38 cellular contexts compared by ENCODE assay signal in genomic region chr7:117824605-117825004, GRCh38. TPM values are rescaled to one million over a fixed set of nuclear protein-coding genes. Genes with fewer than 3 reads are reported as not detected.
"Had no signal": no experiment of that assay in that cellular context is flagged by ENCODE, and none has a peak within 500 bp of the region (broad histone marks: within the 10 kb centered on the region; RNA-seq: fewer than 3 reads in every experiment).

No MANE protein-coding gene starts in this region.

- H3K27me3 Mint-ChIP-seq: activated B cell treated with CpG ODN at 0.5 μM for 24 hours; activated CD8-positive, alpha-beta memory T cell treated with anti-CD3 and anti-CD28 coated beads, Interleukin-2, amount 10 ng/mL, durations not matched to agents 7 days and 5 days; activated naive CD4-positive, alpha-beta T cell treated with anti-CD3 and anti-CD28 coated beads, Interleukin-2, amount 50 U/mL, for 24 hours; activated naive CD8-positive, alpha-beta T cell treated with anti-CD3 and anti-CD28 coated beads for 36 hours; activated naive CD8-positive, alpha-beta T cell treated with anti-CD3 and anti-CD28 coated beads, Interleukin-2, amount 50 U/mL, for 24 hours; brain had no signal

- H3K27me3 ChIP-seq: adrenal gland, ascending aorta, breast epithelium, cardiac muscle cell, colonic mucosa, esophagus muscularis mucosa, gastrocnemius medialis had no signal

- H3K9me3 Mint-ChIP-seq: activated B cell treated with CpG ODN at 0.5 μM for 24 hours; activated naive CD4-positive, alpha-beta T cell treated with anti-CD3 and anti-CD28 coated beads for 36 hours; activated naive CD4-positive, alpha-beta T cell treated with anti-CD3 and anti-CD28 coated beads, Interleukin-2, amount 50 U/mL, for 24 hours; activated naive CD8-positive, alpha-beta T cell treated with anti-CD3 and anti-CD28 coated beads for 36 hours; activated naive CD8-positive, alpha-beta T cell treated with anti-CD3 and anti-CD28 coated beads, Interleukin-2, amount 50 U/mL, for 24 hours; activated T-helper 1 cell treated with anti-CD3 and anti-CD28 coated beads, Interleukin-12 subunit alpha, Interleukin-12 subunit beta, Interleukin-2, Interleukin-4 antibody, amounts not matched to agents 30 ng/mL and 10 ng/mL and 1 ng/mL, durations not matched to agents 14 hours and 24 hours and 36 hours; activated T-helper 2 cell treated with anti-CD3 and anti-CD28 coated beads, Interferon-gamma antibody, Interleukin-2, Interleukin-4, amounts not matched to agents 10 μg/mL and 5 μg/mL and 100 μg/mL, durations not matched to agents 14 hours and 24 hours and 36 hours; brain; endodermal cell; T-helper 2 cell treated with Interferon-gamma antibody and Interleukin-4, amounts not matched to agents 5 μg/mL and 100 μg/mL, for 36 hours had no signal

- H3K4me1 ChIP-seq: adrenal gland, breast epithelium, colonic mucosa, gastrocnemius medialis had no signal

- H3K36me3 Mint-ChIP-seq: activated CD8-positive, alpha-beta memory T cell treated with anti-CD3 and anti-CD28 coated beads, Interleukin-2, amount 10 ng/mL, durations not matched to agents 7 days and 5 days; activated naive CD4-positive, alpha-beta T cell treated with anti-CD3 and anti-CD28 coated beads, Interleukin-2, amount 50 U/mL, for 24 hours; activated naive CD8-positive, alpha-beta T cell treated with anti-CD3 and anti-CD28 coated beads for 36 hours had no signal

- H3K27ac ChIP-seq: adrenal gland, ascending aorta, breast epithelium, cardiac muscle cell, colonic mucosa, esophagus muscularis mucosa, foreskin keratinocyte, gastrocnemius medialis, WERI-Rb-1 had no signal

- DNase-seq: activated B cell treated with CpG ODN at 0.5 μM for 24 hours; activated CD4-positive, alpha-beta T cell treated with anti-CD3 and anti-CD28 coated beads for 48 hours; activated CD4-positive, alpha-beta T cell treated with anti-CD3 and anti-CD28 coated beads, Interleukin-2, amount 50 U/mL, for 1 hour; activated CD4-positive, alpha-beta T cell treated with anti-CD3 and anti-CD28 coated beads, Interleukin-2, amount 50 U/mL, for 48 hours; activated CD8-positive, alpha-beta memory T cell treated with anti-CD3 and anti-CD28 coated beads, Interleukin-2, amount 10 ng/mL, durations not matched to agents 7 days and 5 days; activated CD8-positive, alpha-beta memory T cell treated with anti-CD3 and anti-CD28 coated beads, Interleukin-2, amount 50 U/mL, for 4 hours; activated CD8-positive, alpha-beta T cell treated with anti-CD3 and anti-CD28 coated beads, Interleukin-2, amount 10 ng/mL, durations not matched to agents 7 days and 5 days; activated effector memory CD4-positive, alpha-beta T cell treated with anti-CD3 and anti-CD28 coated beads, Interleukin-2, amount 50 U/mL, for 16 hours; activated naive CD4-positive, alpha-beta T cell treated with anti-CD3 and anti-CD28 coated beads for 36 hours; activated naive CD8-positive, alpha-beta T cell treated with anti-CD3 and anti-CD28 coated beads for 36 hours; activated naive CD8-positive, alpha-beta T cell treated with anti-CD3 and anti-CD28 coated beads, Interleukin-2, amount 50 U/mL, for 24 hours; activated T-cell treated with anti-CD3 and anti-CD28 coated beads, Interleukin-2, amount 50 U/mL, for 1 hour; activated T-cell treated with anti-CD3 and anti-CD28 coated beads, Interleukin-2, amount 50 U/mL, for 48 hours; amygdala; central memory CD4-positive, alpha-beta T cell; cerebellar nuclear complex; colonic mucosa; effector memory CD4-positive, alpha-beta T cell; endodermal cell; gastrocnemius medialis; glutamatergic neuron; T-helper 1 cell; T-helper 17 cell; T1000; WERI-Rb-1 had no signal

- H3K4me3 ChIP-seq: adrenal gland, ascending aorta, breast epithelium, cardiac muscle cell, colonic mucosa, esophagus muscularis mucosa, gastrocnemius medialis had no signal

- H3K4me1 Mint-ChIP-seq: activated B cell treated with CpG ODN at 0.5 μM for 24 hours; activated CD8-positive, alpha-beta memory T cell treated with anti-CD3 and anti-CD28 coated beads, Interleukin-2, amount 10 ng/mL, durations not matched to agents 7 days and 5 days; activated naive CD4-positive, alpha-beta T cell treated with anti-CD3 and anti-CD28 coated beads, Interleukin-2, amount 50 U/mL, for 24 hours; activated naive CD8-positive, alpha-beta T cell treated with anti-CD3 and anti-CD28 coated beads for 36 hours; activated naive CD8-positive, alpha-beta T cell treated with anti-CD3 and anti-CD28 coated beads, Interleukin-2, amount 50 U/mL, for 24 hours; T-helper 17 cell had no signal

- H3K4me3 Mint-ChIP-seq: activated B cell treated with CpG ODN at 0.5 μM for 24 hours; activated CD8-positive, alpha-beta memory T cell treated with anti-CD3 and anti-CD28 coated beads, Interleukin-2, amount 10 ng/mL, durations not matched to agents 7 days and 5 days; activated CD8-positive, alpha-beta T cell treated with anti-CD3 and anti-CD28 coated beads, Interleukin-2, amount 10 ng/mL, durations not matched to agents 7 days and 5 days; activated naive CD4-positive, alpha-beta T cell treated with anti-CD3 and anti-CD28 coated beads for 36 hours; activated naive CD4-positive, alpha-beta T cell treated with anti-CD3 and anti-CD28 coated beads, Interleukin-2, amount 50 U/mL, for 24 hours; activated naive CD8-positive, alpha-beta T cell treated with anti-CD3 and anti-CD28 coated beads for 36 hours; activated naive CD8-positive, alpha-beta T cell treated with anti-CD3 and anti-CD28 coated beads, Interleukin-2, amount 50 U/mL, for 24 hours; activated T-helper 1 cell treated with anti-CD3 and anti-CD28 coated beads, Interleukin-12 subunit alpha, Interleukin-12 subunit beta, Interleukin-2, Interleukin-4 antibody, amounts not matched to agents 30 ng/mL and 10 ng/mL and 1 ng/mL, durations not matched to agents 14 hours and 24 hours and 36 hours; brain; endodermal cell; T-helper 17 cell; T-helper 2 cell treated with Interferon-gamma antibody and Interleukin-4, amounts not matched to agents 5 μg/mL and 100 μg/mL, for 36 hours had no signal

- H3K27ac Mint-ChIP-seq: activated B cell treated with CpG ODN at 0.5 μM for 24 hours; activated CD8-positive, alpha-beta memory T cell treated with anti-CD3 and anti-CD28 coated beads, Interleukin-2, amount 10 ng/mL, durations not matched to agents 7 days and 5 days; activated CD8-positive, alpha-beta T cell treated with anti-CD3 and anti-CD28 coated beads, Interleukin-2, amount 10 ng/mL, durations not matched to agents 7 days and 5 days; activated naive CD4-positive, alpha-beta T cell treated with anti-CD3 and anti-CD28 coated beads for 36 hours; activated naive CD4-positive, alpha-beta T cell treated with anti-CD3 and anti-CD28 coated beads, Interleukin-2, amount 50 U/mL, for 24 hours; activated naive CD8-positive, alpha-beta T cell treated with anti-CD3 and anti-CD28 coated beads for 36 hours; activated naive CD8-positive, alpha-beta T cell treated with anti-CD3 and anti-CD28 coated beads, Interleukin-2, amount 50 U/mL, for 24 hours; activated T-helper 1 cell treated with anti-CD3 and anti-CD28 coated beads, Interleukin-12 subunit alpha, Interleukin-12 subunit beta, Interleukin-2, Interleukin-4 antibody, amounts not matched to agents 30 ng/mL and 10 ng/mL and 1 ng/mL, durations not matched to agents 14 hours and 24 hours and 36 hours; activated T-helper 2 cell treated with anti-CD3 and anti-CD28 coated beads, Interferon-gamma antibody, Interleukin-2, Interleukin-4, amounts not matched to agents 10 μg/mL and 5 μg/mL and 100 μg/mL, durations not matched to agents 14 hours and 24 hours and 36 hours; endodermal cell; T-helper 17 cell; T-helper 2 cell treated with Interferon-gamma antibody and Interleukin-4, amounts not matched to agents 5 μg/mL and 100 μg/mL, for 36 hours had no signal

- H3K36me3 ChIP-seq: adrenal gland, ascending aorta, breast epithelium, cardiac muscle cell, colonic mucosa, esophagus muscularis mucosa, gastrocnemius medialis, WERI-Rb-1 had no signal

- ATAC-seq: activated CD4-positive, CD25-positive, alpha-beta regulatory T cell treated with anti-CD3 and anti-CD28 coated beads, Interleukin-2, amount 50 U/mL, for 24 hours; activated CD8-positive, alpha-beta memory T cell treated with anti-CD3 and anti-CD28 coated beads, Interleukin-2, amount 10 ng/mL, durations not matched to agents 7 days and 5 days; activated CD8-positive, alpha-beta T cell treated with anti-CD3 and anti-CD28 coated beads, Interleukin-2, amount 10 ng/mL, durations not matched to agents 7 days and 5 days; activated naive CD8-positive, alpha-beta T cell treated with anti-CD3 and anti-CD28 coated beads, Interleukin-2, amount 50 U/mL, for 24 hours; gastrocnemius medialis; T-helper 17 cell had no signal

- H3K9me3 ChIP-seq: adrenal gland, ascending aorta, breast epithelium, colonic mucosa, esophagus muscularis mucosa, gastrocnemius medialis had no signal

RNA-seq across cellular contexts. Expression of gene CTTNBP2, which starts 48.6 kb away (rescaled TPM):
- total RNA-seq: activated CD8-positive, alpha-beta memory T cell treated with anti-CD3 and anti-CD28 coated beads for 36 hours; activated CD8-positive, alpha-beta memory T cell treated with anti-CD3 and anti-CD28 coated beads, Interleukin-2, amount 10 ng/mL, durations not matched to agents 7 days and 5 days; activated CD8-positive, alpha-beta T cell treated with anti-CD3 and anti-CD28 coated beads, Interleukin-2, amount 10 ng/mL, durations not matched to agents 7 days and 5 days; activated naive CD4-positive, alpha-beta T cell treated with anti-CD3 and anti-CD28 coated beads for 36 hours; activated naive CD8-positive, alpha-beta T cell treated with anti-CD3 and anti-CD28 coated beads for 36 hours; activated T-helper 1 cell treated with anti-CD3 and anti-CD28 coated beads, Interleukin-12 subunit alpha, Interleukin-12 subunit beta, Interleukin-2, Interleukin-4 antibody, amounts not matched to agents 30 ng/mL and 10 ng/mL and 1 ng/mL, durations not matched to agents 14 hours and 24 hours and 36 hours; activated T-helper 2 cell treated with anti-CD3 and anti-CD28 coated beads, Interferon-gamma antibody, Interleukin-2, Interleukin-4, amounts not matched to agents 10 μg/mL and 5 μg/mL and 100 μg/mL, durations not matched to agents 14 hours and 24 hours and 36 hours had no signal
